ENCODE assay signal across 7 cellular contexts in genomic region chr12:31317471-31318397, GRCh38. TPM values are rescaled to one million over a fixed set of nuclear protein-coding genes. Genes with fewer than 3 reads are reported as not detected.
DNase-seq lines count a peak whose midpoint lies in the region; ATAC-seq lines count a peak whose summit lies in the region.

No MANE protein-coding gene starts in this region.

- peaks cover 48% of the 10 kb centered on the region for H3K4me1 ChIP-seq in mononuclear cell (ENCODE audit: insufficient read depth, low read length)

- no peaks in the 10 kb centered on the region for H3K27me3 ChIP-seq in mononuclear cell (ENCODE audit: insufficient read depth, low read length)

- H3K9me3 ChIP-seq in mononuclear cell (ENCODE audit: low read depth, low read length), result no peaks in the 10 kb centered on the region

- ATAC-seq in GM18858 (IDR thresholded peaks at IDR 0.05; ENCODE audit: unreplicated experiment) (peak; percentile 9), HG03095 (IDR thresholded peaks at IDR 0.05; ENCODE audit: unreplicated experiment) (no peak)

- DNase-seq in M059J (ENCODE audit: low read depth) (peak; percentile 44), cerebellar nuclear complex (lab: John Stamatoyannopoulos, UW) (no peak), UCSD-AML1 (lab: John Stamatoyannopoulos, UW; ENCODE audit: unreplicated experiment) (no peak)
- DNase-seq in central memory CD4-positive, alpha-beta T cell, result peak; percentile 34

- H3K4me3 ChIP-seq in mononuclear cell (ENCODE audit: low read length), result peak overlapping the region; percentile 10

RNA-seq across cellular contexts. Expression of gene SINHCAF, which starts 8.2 kb away (rescaled TPM):
- total RNA-seq in M059J (2014; rRNA removed; shearing (Covaris generic)), result 73.0 and 86.2 TPM in 2 replicates
- 109 TPM for total RNA-seq in mononuclear cell

Comparison
In these comparisons a context has a peak if more than half of its experiments do, and no peak if none do; other contexts are left out.
1. DNase-seq: peak in M059J (single experiment) and central memory CD4-positive, alpha-beta T cell (single experiment); none in cerebellar nuclear complex (0 of 2) and UCSD-AML1 (single experiment).